ENCODE assay signal across 21 cellular contexts in the genomic region with DNA sequence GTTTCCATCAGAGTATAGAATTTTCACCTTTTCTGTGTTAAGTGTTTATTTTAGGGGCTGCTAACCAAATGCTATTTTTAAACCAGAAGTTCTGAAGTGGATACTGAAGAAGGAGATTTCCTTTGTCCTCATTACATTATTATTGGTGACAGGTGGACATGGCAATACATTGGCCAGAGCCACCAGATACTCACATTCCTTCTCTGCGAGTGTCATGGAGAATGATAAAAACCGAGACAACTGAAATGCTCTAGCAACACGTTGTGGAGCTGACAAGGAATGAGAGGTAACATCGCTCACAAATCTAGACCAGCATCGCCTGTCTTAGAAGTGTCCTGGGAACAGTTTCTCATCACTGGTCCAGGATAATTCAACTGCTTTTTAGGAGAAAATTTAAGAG.
"Had no signal": no experiment of that assay in that cellular context is flagged by ENCODE, and none has a peak within 500 bp of the region (broad histone marks: within the 10 kb centered on the region; RNA-seq: fewer than 3 reads in every experiment).

No MANE protein-coding gene starts in this region.

- H3K27ac ChIP-seq: coronary artery, esophagus squamous epithelium, left lung, lower lobe of right lung, ovary, psoas muscle, stomach, thyroid gland had no signal

- H3K36me3 ChIP-seq: esophagus squamous epithelium, left lung, lower lobe of right lung, ovary, stomach, thyroid gland had no signal

- H3K27me3 ChIP-seq: esophagus squamous epithelium, left lung, ovary, stomach, thyroid gland had no signal

- ATAC-seq: effector memory CD8-positive, alpha-beta T cell; left lung; lower lobe of right lung; natural killer cell; psoas muscle; sciatic nerve; stimulated activated effector memory CD8-positive, alpha-beta T cell treated with anti-CD3 and anti-CD28 coated beads, Interleukin-12 subunit alpha, Interleukin-12 subunit beta, amount 100 ng/mL, for 72 hours had no signal

- H3K9me3 ChIP-seq: esophagus squamous epithelium, left lung, lower lobe of right lung, ovary, psoas muscle, stomach, thyroid gland had no signal

- H3K4me1 ChIP-seq: esophagus squamous epithelium, left lung, lower lobe of right lung, psoas muscle, stomach had no signal

- H3K4me3 ChIP-seq: coronary artery, esophagus squamous epithelium, left lung, lower lobe of right lung, ovary, psoas muscle, stomach, thyroid gland had no signal

- DNase-seq: effector memory CD8-positive, alpha-beta T cell; erythroblast; esophagus squamous epithelium; foreskin melanocyte; glutamatergic neuron; kidney; left lung; lower lobe of right lung; natural killer cell; occipital lobe; ovary; posterior cingulate gyrus; psoas muscle; stimulated activated CD4-positive, alpha-beta T cell treated with anti-CD3 and anti-CD28 coated beads, Interleukin-2, amount 100 ng/mL, for 24 hours; stimulated activated CD4-positive, alpha-beta T cell treated with anti-CD3 and anti-CD28 coated beads, Interleukin-4, amount 100 ng/mL, for 24 hours; stimulated activated naive CD4-positive, alpha-beta T cell treated with Interleukin-2 at 50 U/mL for 16 hours; stomach; thyroid gland had no signal
